Comparison of ENCODE assay signal across 1 cellular context in genomic region chr5:143673676-143674468, GRCh38.
TF ChIP-seq lines count a peak whose summit lies in the region.

No MANE protein-coding gene starts in this region.

TF ChIP-seq in GM23338, 12 proteins besides CTCF, POLR2A, EP300 and RAD21 (continued from another document):
- no peak for TF ChIP-seq ZNF462 (CRISPR knock-in tag; IDR thresholded peaks at IDR 0.05)
- TF ChIP-seq EZH2 (IDR thresholded peaks at IDR 0.05; ENCODE audit: low read depth, unreplicated experiment) = no peak
- no peak for TF ChIP-seq ZNF114 (CRISPR knock-in tag; IDR thresholded peaks at IDR 0.05)
- no peak for TF ChIP-seq REST (IDR thresholded peaks at IDR 0.05; ENCODE audit: unreplicated experiment)
- no peak for TF ChIP-seq ETS1 (IDR thresholded peaks at IDR 0.05)
- TF ChIP-seq POLR2AphosphoS5 (IDR thresholded peaks at IDR 0.05; ENCODE audit: low read depth) = no peak
- TF ChIP-seq STAT1 (IDR thresholded peaks at IDR 0.05; ENCODE audit: unreplicated experiment) = no peak
- no peak for TF ChIP-seq NANOG (IDR thresholded peaks at IDR 0.05; ENCODE audit: borderline replicate concordance)
- TF ChIP-seq EZH2phosphoT487 (IDR thresholded peaks at IDR 0.05; ENCODE audit: unreplicated experiment) = no peak
- TF ChIP-seq CREB1 (CRISPR knock-in tag; IDR thresholded peaks at IDR 0.05; ENCODE audit: low read depth) = no peak
